In genomic region chr5:181170237-181170830, GRCh38 we compare ENCODE assay signal across 8 cellular contexts. TPM values are rescaled to one million over a fixed set of nuclear protein-coding genes. Genes with fewer than 3 reads are reported as not detected.
DNase-seq lines count a peak whose midpoint lies in the region; ATAC-seq and TF ChIP-seq lines count a peak whose summit lies in the region.

No MANE protein-coding gene starts in this region.

- no peak for DNase-seq in right cardiac atrium
- DNase-seq in left ventricle myocardium superior, result no peak
- DNase-seq in hepatocyte (ENCODE audit: low spot score), result peak; percentile 37
- DNase-seq in aorta, result no peak

- no peaks in the 10 kb centered on the region for H4K20me1 ChIP-seq in hepatocyte (ENCODE audit: insufficient read depth, poor library complexity, severe bottlenecking)

- intact Hi-C loops in right cardiac atrium (cut with DNase I), result loop anchor here in 1 of 4 donors (10.0 kb wide), 1 partner anchor 306 kb away; the partner anchor contains the start of gene ZFP62
- intact Hi-C loops in left ventricle myocardium superior (cut with micrococcal nuclease), result no loop called here
- intact Hi-C loops in aorta (cut with DNase I), result no loop called here

- 17% methylated on average over 33 of the region's 33 CpGs for WGBS in right cardiac atrium
- 9% methylated on average over 33 of the region's 33 CpGs for WGBS in hepatocyte (ENCODE audit: low lambda C conversion rate, missing lambda C conversion rate)
- WGBS in aorta, 2 donors, result 9% methylated on average over 33 of the region's 33 CpGs

- H3K4me2 ChIP-seq in hepatocyte, result peak overlapping the region; percentile 85

- H3K36me3 ChIP-seq in hepatocyte (replicated peaks; ENCODE audit: insufficient read depth, low read depth) (no peaks in the 10 kb centered on the region), aorta (ENCODE audit: control insufficient read depth in 1 of 2, insufficient read depth in 2 of 2, low read length in 1 of 2) (no peaks in the 10 kb centered on the region)

- peak overlapping the region; percentile 47 for H2AFZ ChIP-seq in hepatocyte

- ATAC-seq in right cardiac atrium (peak; percentile 14), left ventricle myocardium superior (no peak), aorta (ENCODE audit: low FRiP score) (peak; percentile 26), HG02623 (IDR thresholded peaks at IDR 0.05; ENCODE audit: unreplicated experiment) (no peak), HG03342 (IDR thresholded peaks at IDR 0.05; ENCODE audit: unreplicated experiment) (no peak), GM18868 (IDR thresholded peaks at IDR 0.05; ENCODE audit: unreplicated experiment) (no peak)

- H3K4me3 ChIP-seq in right cardiac atrium (ENCODE audit: low read length), result no peak overlapping the region
- peak overlapping the region; percentile 55 for H3K4me3 ChIP-seq in WI38 (ENCODE audit: low read depth, low read length)
- peak overlapping the region; percentile 18 for H3K4me3 ChIP-seq in hepatocyte
- no peak overlapping the region for H3K4me3 ChIP-seq in aorta (ENCODE audit: low read length in 2 of 2)

- no peaks in the 10 kb centered on the region for H3K79me2 ChIP-seq in hepatocyte

- peaks cover 2% of the 10 kb centered on the region for H3K4me1 ChIP-seq in right cardiac atrium (ENCODE audit: control insufficient read depth, insufficient read depth, low read length)
- H3K4me1 ChIP-seq in hepatocyte (ENCODE audit: insufficient read depth), result peaks cover 16% of the 10 kb centered on the region
- no peaks in the 10 kb centered on the region for H3K4me1 ChIP-seq in aorta (ENCODE audit: control insufficient read depth in 1 of 2, insufficient read depth in 2 of 2, low read length in 2 of 2)

- peaks cover 2% of the 10 kb centered on the region for H3K27me3 ChIP-seq in right cardiac atrium (ENCODE audit: control insufficient read depth, insufficient read depth)
- H3K27me3 ChIP-seq in hepatocyte, result peaks cover 59% of the 10 kb centered on the region
- no peaks in the 10 kb centered on the region for H3K27me3 ChIP-seq in aorta (ENCODE audit: control insufficient read depth in 1 of 2, insufficient read depth in 2 of 2, low read length in 1 of 2)

- no peaks in the 10 kb centered on the region for H3K9me2 ChIP-seq in hepatocyte (replicated peaks; ENCODE audit: insufficient read depth)

- no peak for TF ChIP-seq CTCF in WI38 (IDR thresholded peaks at IDR 0.05; ENCODE audit: low read depth, low read length)
- TF ChIP-seq CTCF in hepatocyte (IDR thresholded peaks at IDR 0.05; ENCODE audit: poor library complexity), result no peak

- H3K9me3 ChIP-seq in right cardiac atrium (ENCODE audit: control insufficient read depth, low read length) (no peaks in the 10 kb centered on the region), hepatocyte (ENCODE audit: low read depth) (no peaks in the 10 kb centered on the region), aorta (ENCODE audit: control insufficient read depth, low read length) (no peaks in the 10 kb centered on the region)

- H3K27ac ChIP-seq in right cardiac atrium (ENCODE audit: low read length) (no peak overlapping the region), hepatocyte (no peak overlapping the region), aorta (ENCODE audit: low read depth in 1 of 2, low read length in 2 of 2) (no peak overlapping the region)

RNA-seq across cellular contexts. Expression of gene OR2V2, which starts 22.9 kb away (rescaled TPM):
- total RNA-seq in right cardiac atrium (not detected), left ventricle myocardium superior (not detected), hepatocyte (not detected in 2 replicates), aorta (not detected)
- polyA plus RNA-seq in right cardiac atrium (not detected), hepatocyte (not detected in 2 replicates), aorta (not detected)

RNA-seq across cellular contexts. Expression of gene TRIM7, which starts 34.7 kb away (rescaled TPM):
- 10 to 100 TPM in 1 of 4 donors, 1 to 10 TPM in 3; 3.8 to 13.1 (median 5.3) TPM for total RNA-seq in right cardiac atrium
- polyA plus RNA-seq in right cardiac atrium, result 4.4 TPM
- total RNA-seq in left ventricle myocardium superior, result 20.0 TPM
- not detected in 2 replicates for total RNA-seq in hepatocyte
- polyA plus RNA-seq in hepatocyte, result 0.35 TPM in 1 of 2 replicates, not detected in the other
- total RNA-seq in aorta, result 1 to 10 TPM; 3.0 to 6.9 TPM
- 1 to 10 TPM; 4.3 to 6.3 TPM for polyA plus RNA-seq in aorta

RNA-seq across cellular contexts. Expression of gene OR2V1, which starts 39.4 kb away (rescaled TPM):
- total RNA-seq in right cardiac atrium (not detected), left ventricle myocardium superior (not detected), hepatocyte (not detected in 2 replicates), aorta (not detected)
- polyA plus RNA-seq in right cardiac atrium (not detected), hepatocyte (not detected in 2 replicates), aorta (not detected)

RNA-seq across cellular contexts. Expression of gene TRIM41, which starts 52.7 kb away (rescaled TPM):
- total RNA-seq in right cardiac atrium (10 to 100 TPM; 18.6 to 21.2 (median 21.0) TPM), left ventricle myocardium superior (23.7 TPM), hepatocyte (11.9 and 14.9 TPM in 2 replicates), aorta (10 to 100 TPM; 15.2 to 21.4 TPM)
- polyA plus RNA-seq in right cardiac atrium (17.0 TPM), hepatocyte (1.7 and 2.0 TPM in 2 replicates), aorta (10 to 100 TPM; 15.7 to 22.2 TPM)

Comparison
In these comparisons a context has a peak if more than half of its experiments do, and no peak if none do; other contexts are left out.
1. ATAC-seq: peak in right cardiac atrium (2 of 2) and aorta (single experiment); none in left ventricle myocardium superior (single experiment), HG02623 (single experiment), HG03342 (single experiment) and GM18868 (single experiment).
2. H3K4me3 ChIP-seq: peak in WI38 (single experiment) and hepatocyte (single experiment); none in right cardiac atrium (single experiment) and aorta (0 of 2).